In the genomic region with DNA sequence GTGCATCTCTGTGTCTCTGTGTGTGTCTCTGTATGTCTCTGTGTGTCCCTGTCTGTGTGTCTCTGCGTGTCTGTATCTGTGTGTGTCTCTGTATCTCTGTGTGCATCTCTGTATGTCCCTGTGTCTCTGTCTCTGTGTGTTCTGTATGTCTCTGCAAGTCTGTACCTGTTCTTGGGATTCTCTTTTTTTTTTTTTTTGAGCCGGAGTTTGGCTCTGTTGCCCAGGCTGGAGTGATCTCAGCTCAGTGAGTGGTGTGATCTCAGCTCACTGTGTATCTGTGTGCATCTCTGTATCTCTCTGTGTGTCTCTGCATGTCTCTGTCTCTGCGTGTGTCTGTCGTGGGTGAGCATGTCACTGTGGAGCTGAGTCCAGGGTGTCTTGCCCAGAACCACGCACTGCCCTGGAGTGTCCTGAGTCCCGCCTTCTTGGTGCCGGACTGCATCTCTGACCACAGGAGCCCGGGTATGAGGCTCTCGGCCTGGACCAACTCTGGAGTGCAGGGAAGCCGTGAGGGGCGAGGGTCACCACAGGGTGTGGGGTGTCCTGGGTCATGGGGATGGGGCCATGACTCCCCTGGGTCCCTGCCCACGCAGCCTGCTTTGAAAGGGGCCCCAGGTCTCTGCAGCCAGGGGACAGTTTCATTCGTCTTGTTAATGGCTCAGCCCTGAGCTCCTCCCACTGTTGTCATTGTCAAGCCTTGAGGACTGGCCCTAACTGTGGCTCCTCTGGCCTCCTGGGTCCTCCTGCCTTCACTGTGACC, we compare ENCODE assay signal across 32 cellular contexts. TPM values are rescaled to one million over a fixed set of nuclear protein-coding genes. Genes with fewer than 3 reads are reported as not detected.
A peak's percentile ranks its signal among the peaks of the same experiment; 100 is the strongest.
DNase-seq lines count a peak whose midpoint lies in the region; ATAC-seq, FAIRE-seq and TF ChIP-seq lines count a peak whose summit lies in the region.
"Had no signal": no experiment of that assay in that cellular context is flagged by ENCODE, and none has a peak within 500 bp of the region (broad histone marks: within the 10 kb centered on the region; RNA-seq: fewer than 3 reads in every experiment).

No MANE protein-coding gene starts in this region.

- intact Hi-C loops in esophagus squamous epithelium (cut with DNase I), result no loop called here

- WGBS in A549 (ENCODE audit: missing lambda C conversion rate), result 53% methylated on average over 13 of the region's 13 CpGs
- WGBS in esophagus squamous epithelium, 2 donors, result 41 to 51% methylated on average over 3 to 4 of the region's 13 CpGs

- peaks cover 9% of the 10 kb centered on the region; the same call in 2 of the 3 replicates for H3K4me1 ChIP-seq in A549
- no peaks in the 10 kb centered on the region for H3K4me1 ChIP-seq in esophagus squamous epithelium
- H3K4me1 ChIP-seq: tibial artery had no signal

- H3K4me3 ChIP-seq in A549, result no peak overlapping the region
- H3K4me3 ChIP-seq in epithelial cell of esophagus (ENCODE audit: low read length), result no peak overlapping the region
- no peak overlapping the region for H3K4me3 ChIP-seq in esophagus squamous epithelium
- H3K4me3 ChIP-seq: BLaER1, tibial artery had no signal

- no peaks in the 10 kb centered on the region for H3K36me3 Mint-ChIP-seq in naive B cell
- H3K36me3 Mint-ChIP-seq: activated naive CD8-positive, alpha-beta T cell treated with anti-CD3 and anti-CD28 coated beads, Interleukin-2, amount 10 ng/mL, durations not matched to agents 7 days and 5 days had no signal

- peak overlapping the region in 5 of 6 donors; percentile 5 to 68 (median 48) for H3K27ac Mint-ChIP-seq in naive B cell
- H3K27ac Mint-ChIP-seq: activated naive CD8-positive, alpha-beta T cell treated with anti-CD3 and anti-CD28 coated beads, Interleukin-2, amount 10 ng/mL, durations not matched to agents 7 days and 5 days had no signal

- H3K9me3 ChIP-seq in A549 (no peaks in the 10 kb centered on the region), esophagus squamous epithelium (no peaks in the 10 kb centered on the region)
- H3K9me3 ChIP-seq: BLaER1, tibial artery had no signal

- H3K36me3 ChIP-seq in esophagus squamous epithelium, result no peaks in the 10 kb centered on the region
- H3K36me3 ChIP-seq: BLaER1, tibial artery, WERI-Rb-1 had no signal

- DNase-seq in A549 (ENCODE audit: low read depth in 1 of 2, low spot score in 1 of 2) (no peak), HTR-8/SVneo (ENCODE audit: insufficient read length, low spot score) (no peak), epithelial cell of esophagus (ENCODE audit: low read depth) (peak; percentile 57), naive B cell (no peak), esophagus squamous epithelium (lab: John Stamatoyannopoulos, UW) (no peak), Kasumi-1 (lab: John Stamatoyannopoulos, UW) (no peak), OCI-M1 (lab: John Stamatoyannopoulos, UW) (no peak)
- DNase-seq: ACHN; activated CD4-positive, alpha-beta T cell treated with anti-CD3 and anti-CD28 coated beads for 48 hours; activated CD8-positive, alpha-beta memory T cell treated with anti-CD3 and anti-CD28 coated beads for 24 hours; activated effector memory CD4-positive, alpha-beta T cell treated with Interleukin-2 at 50 U/mL for 16 hours; activated naive CD8-positive, alpha-beta T cell treated with anti-CD3 and anti-CD28 coated beads, Interleukin-2, amount 10 ng/mL, durations not matched to agents 7 days and 5 days; COR-L47; DMS79; GDM1; glutamatergic neuron; HCEC 1CT; Karpas-422; NCI-H146; NCI-H446; NCI-H82; SHP77; small intestine; SW 1271; T1000; tibial artery; WERI-Rb-1 had no signal

- CTCF ChIA-PET in A549 (lab: Yijun Ruan, JAX), result interaction anchor here (0.6 to 2.3 kb wide), 4 partner anchors 13 to 484 kb away, joined by 3 to 8 read pairs (median 4); no protein-coding TSS in a partner anchor

- no peak for TF ChIP-seq POLR2A in A549 (IDR thresholded peaks at IDR 0.05; ENCODE audit: low read length)
- TF ChIP-seq POLR2A in esophagus squamous epithelium (IDR thresholded peaks at IDR 0.05), result no peak

- FAIRE-seq in A549 (lab: Jason Lieb, UNC) (no peak), HTR-8/SVneo (lab: Jason Lieb, UNC) (peak; percentile 40)
- FAIRE-seq: GM19239, small intestine had no signal

- H3K27ac ChIP-seq in A549, result no peak overlapping the region
- no peak overlapping the region for H3K27ac ChIP-seq in esophagus squamous epithelium
- H3K27ac ChIP-seq: BLaER1, tibial artery, WERI-Rb-1 had no signal

- no peak overlapping the region for H3K4me2 ChIP-seq in A549
- H3K4me2 ChIP-seq: BLaER1 had no signal

- no peak for TF ChIP-seq EP300 in A549 (IDR thresholded peaks at IDR 0.05)

- peak overlapping the region in 1 of 8 donors; percentile 48 for H3K4me3 Mint-ChIP-seq in naive B cell
- H3K4me3 Mint-ChIP-seq: activated naive CD8-positive, alpha-beta T cell treated with anti-CD3 and anti-CD28 coated beads, Interleukin-2, amount 10 ng/mL, durations not matched to agents 7 days and 5 days had no signal

- no peaks in the 10 kb centered on the region for H3K27me3 Mint-ChIP-seq in naive B cell
- H3K27me3 Mint-ChIP-seq: activated naive CD8-positive, alpha-beta T cell treated with anti-CD3 and anti-CD28 coated beads, Interleukin-2, amount 10 ng/mL, durations not matched to agents 7 days and 5 days had no signal

- TF ChIP-seq RAD21 in A549 (conservative IDR thresholded peaks at IDR 0.05 in 1 of 2, IDR thresholded peaks at IDR 0.05 in 1 of 2), result no peak

- no peak for TF ChIP-seq CTCF in A549 (IDR thresholded peaks at IDR 0.05)
- no peak for TF ChIP-seq CTCF in epithelial cell of esophagus (IDR thresholded peaks at IDR 0.05; ENCODE audit: insufficient read depth, low read depth, low read length, missing control alignments)
- no peak for TF ChIP-seq CTCF in esophagus squamous epithelium (IDR thresholded peaks at IDR 0.05)

- H3K9me3 Mint-ChIP-seq in naive B cell, result peaks cover 0 to 2% (median 0%) of the 10 kb centered on the region in 7 donors
- H3K9me3 Mint-ChIP-seq: activated naive CD8-positive, alpha-beta T cell treated with anti-CD3 and anti-CD28 coated beads, Interleukin-2, amount 10 ng/mL, durations not matched to agents 7 days and 5 days had no signal

- peaks cover 24 to 43% (median 39%) of the 10 kb centered on the region in 3 donors for H3K4me1 Mint-ChIP-seq in naive B cell

- ATAC-seq in A549, result peak; percentile 33 to 49; a peak in 5 of 6 replicates
- no peak for ATAC-seq in naive B cell (ENCODE audit: low read depth in 2 of 2)
- no peak for ATAC-seq in HG02571 (IDR thresholded peaks at IDR 0.05; ENCODE audit: unreplicated experiment)

- POLR2A ChIA-PET in A549 (lab: Yijun Ruan, JAX), result no interaction called here

- peaks cover 0 to 6% (median 0%) of the 10 kb centered on the region in 4 donors for H3K27me3 ChIP-seq in esophagus squamous epithelium
- H3K27me3 ChIP-seq: BLaER1 had no signal

TF ChIP-seq in A549, 52 proteins besides CTCF, POLR2A, EP300 and RAD21 (continues in another document):
- TF ChIP-seq TP53 (CRISPR knock-in tag; IDR thresholded peaks at IDR 0.05) (no peak), SREBF2 (IDR thresholded peaks at IDR 0.05) (no peak), FOXS1 (CRISPR knock-in tag; IDR thresholded peaks at IDR 0.05) (no peak), SMC3 (IDR thresholded peaks at IDR 0.05) (no peak), MYC (IDR thresholded peaks at IDR 0.05; ENCODE audit: borderline replicate concordance, low read length) (no peak), JUN (IDR thresholded peaks at IDR 0.05) (no peak), HOXB13 (CRISPR knock-in tag; IDR thresholded peaks at IDR 0.05; ENCODE audit: low read depth) (no peak), HEYL (CRISPR knock-in tag; IDR thresholded peaks at IDR 0.05) (no peak), FOSL2 (IDR thresholded peaks at IDR 0.05) (no peak), FOSL2 (CRISPR knock-in tag; IDR thresholded peaks at IDR 0.05) (no peak)
- TF ChIP-seq, protein P1, sequence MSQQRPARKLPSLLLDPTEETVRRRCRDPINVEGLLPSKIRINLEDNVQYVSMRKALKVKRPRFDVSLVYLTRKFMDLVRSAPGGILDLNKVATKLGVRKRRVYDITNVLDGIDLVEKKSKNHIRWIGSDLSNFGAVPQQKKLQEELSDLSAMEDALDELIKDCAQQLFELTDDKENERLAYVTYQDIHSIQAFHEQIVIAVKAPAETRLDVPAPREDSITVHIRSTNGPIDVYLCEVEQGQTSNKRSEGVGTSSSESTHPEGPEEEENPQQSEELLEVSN (IDR thresholded peaks at IDR 0.05; ENCODE audit: borderline replicate concordance, low read depth), result no peak
- TF ChIP-seq, protein P2, sequence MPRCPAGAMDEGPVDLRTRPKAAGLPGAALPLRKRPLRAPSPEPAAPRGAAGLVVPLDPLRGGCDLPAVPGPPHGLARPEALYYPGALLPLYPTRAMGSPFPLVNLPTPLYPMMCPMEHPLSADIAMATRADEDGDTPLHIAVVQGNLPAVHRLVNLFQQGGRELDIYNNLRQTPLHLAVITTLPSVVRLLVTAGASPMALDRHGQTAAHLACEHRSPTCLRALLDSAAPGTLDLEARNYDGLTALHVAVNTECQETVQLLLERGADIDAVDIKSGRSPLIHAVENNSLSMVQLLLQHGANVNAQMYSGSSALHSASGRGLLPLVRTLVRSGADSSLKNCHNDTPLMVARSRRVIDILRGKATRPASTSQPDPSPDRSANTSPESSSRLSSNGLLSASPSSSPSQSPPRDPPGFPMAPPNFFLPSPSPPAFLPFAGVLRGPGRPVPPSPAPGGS (IDR thresholded peaks at IDR 0.05), result no peak
- TF ChIP-seq, protein P3, sequence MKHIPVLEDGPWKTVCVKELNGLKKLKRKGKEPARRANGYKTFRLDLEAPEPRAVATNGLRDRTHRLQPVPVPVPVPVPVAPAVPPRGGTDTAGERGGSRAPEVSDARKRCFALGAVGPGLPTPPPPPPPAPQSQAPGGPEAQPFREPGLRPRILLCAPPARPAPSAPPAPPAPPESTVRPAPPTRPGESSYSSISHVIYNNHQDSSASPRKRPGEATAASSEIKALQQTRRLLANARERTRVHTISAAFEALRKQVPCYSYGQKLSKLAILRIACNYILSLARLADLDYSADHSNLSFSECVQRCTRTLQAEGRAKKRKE (CRISPR knock-in tag; IDR thresholded peaks at IDR 0.05; ENCODE audit: low read depth), result no peak

RNA-seq across cellular contexts. Expression of a gene that starts 11.8 kb away (rescaled TPM):
- polyA plus RNA-seq in A549 (2011; rRNA removed) (0.13 TPM in 1 of 2 replicates, not detected in the other), A549 (2017; fragmentation: RNase III; extraction: RNeasy Plus Mini Kit Qiagen cat#74134 plus additional on column Dnase treatment) (not detected in 3 replicates), naive B cell (ENCODE audit: low read depth in 6 of 6) (1 to 10 TPM in 1 of 6 donors, under 1 TPM in 1, not detected in 4; 0.84 to 1.9 TPM)
- not detected in 2 replicates for polyA plus RNA-seq in A549 (2012; cell fraction: cytosol; rRNA removed)
- 0.12 TPM in 1 of 2 replicates, not detected in the other for polyA plus RNA-seq in A549 (2012; cell fraction: nucleus; rRNA removed)
- polyA minus RNA-seq in A549 (2011; rRNA and poly(A)+ RNA removed), result not detected in 2 replicates
- total RNA-seq in esophagus squamous epithelium, result not detected
- total RNA-seq: activated naive CD8-positive, alpha-beta T cell treated with anti-CD3 and anti-CD28 coated beads, Interleukin-2, amount 10 ng/mL, durations not matched to agents 7 days and 5 days; kidney epithelial cell; pulmonary artery endothelial cell had no signal

Comparison
In these comparisons a context has a peak if more than half of its experiments do, and no peak if none do; other contexts are left out.
1. ATAC-seq: peak in A549 (2 of 2); none in naive B cell (0 of 2) and HG02571 (single experiment).